2 cellular contexts compared by ENCODE assay signal in the genomic region with DNA sequence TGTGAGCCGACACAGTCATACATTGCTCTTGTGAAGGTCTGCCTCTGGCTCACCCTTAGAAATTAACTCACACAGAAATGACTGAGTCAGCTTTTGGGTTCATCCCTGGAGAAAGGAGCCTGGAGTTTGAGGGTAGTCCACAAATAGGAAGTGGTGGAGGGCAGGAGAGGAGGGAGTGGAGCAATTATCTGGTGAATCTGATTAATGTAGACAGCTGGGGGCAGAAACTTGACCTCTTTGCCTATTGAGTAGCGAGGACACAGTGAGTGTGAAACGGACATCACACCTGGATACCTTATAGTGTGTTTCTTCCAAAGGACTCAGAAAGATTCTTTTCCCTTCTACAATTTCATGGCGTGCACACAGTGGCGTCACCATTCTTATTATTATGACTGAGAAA.
TF ChIP-seq lines count a peak whose summit lies in the region.

No MANE protein-coding gene starts in this region.

TF ChIP-seq in A549, 52 proteins besides CTCF, POLR2A, EP300 and RAD21:
- TF ChIP-seq PBX3 (IDR thresholded peaks at IDR 0.05) = no peak
- peak; percentile 5 for TF ChIP-seq MAFK (IDR thresholded peaks at IDR 0.05; ENCODE audit: partially characterized antibody)
- TF ChIP-seq EHF (CRISPR knock-in tag; IDR thresholded peaks at IDR 0.05) = no peak

TF ChIP-seq in K562, 482 proteins besides CTCF, POLR2A, EP300 and RAD21:
- TF ChIP-seq HEY1 (CRISPR knock-in tag; IDR thresholded peaks at IDR 0.05; ENCODE audit: borderline replicate concordance) (no peak), ZNF316 (IDR thresholded peaks at IDR 0.05) (0 out of 2 replicates have a peak, but pooled peaks have one; percentile 10)
